Comparison of ENCODE assay signal across 7 cellular contexts in genomic region chr6:34235605-34236422, GRCh38. TPM values are rescaled to one million over a fixed set of nuclear protein-coding genes. Genes with fewer than 3 reads are reported as not detected.
DNase-seq lines count a peak whose midpoint lies in the region; ATAC-seq lines count a peak whose summit lies in the region.

No MANE protein-coding gene starts in this region.

- DNase-seq in HPDE6-E6E7 (ENCODE audit: extremely low spot score) (peak; percentile 89), dedifferentiated amniotic fluid mesenchymal stem cell (ENCODE audit: extremely low spot score) (peak; percentile 38), lung microvascular endothelial cell (ENCODE audit: low read depth in 2 of 2) (peak; percentile 78 to 80), SHP77 treated with DMSO at 0.1 percent for 48 hours (lab: John Stamatoyannopoulos, UW) (no peak)
- DNase-seq in activated CD4-positive, alpha-beta T cell treated with anti-CD3 and anti-CD28 coated beads, Interleukin-2, amount 10 ng/mL, durations not matched to agents 7 days and 5 days, result peak; percentile 60
- DNase-seq in stimulated activated CD8-positive, alpha-beta memory T cell treated with anti-CD3 and anti-CD28 coated beads, Interleukin-7, amount 100 ng/mL, for 4 hours (ENCODE audit: low read depth in 2 of 2), result peak; percentile 61 to 72

- H3K9me3 Mint-ChIP-seq in activated CD4-positive, alpha-beta T cell treated with anti-CD3 and anti-CD28 coated beads, Interleukin-2, amount 10 ng/mL, durations not matched to agents 7 days and 5 days, result no peaks in the 10 kb centered on the region

- peak; percentile 11 for ATAC-seq in GM18873 (IDR thresholded peaks at IDR 0.05; ENCODE audit: low FRiP score, unreplicated experiment)

- POLR2A ChIA-PET in activated CD4-positive, alpha-beta T cell treated with anti-CD3 and anti-CD28 coated beads, Interleukin-2, amount 10 ng/mL, durations not matched to agents 7 days and 5 days (lab: Charles Lee), result interaction anchor here (0.7 to 1.0 kb wide), 2 partner anchors 12 to 1111 kb away, joined by 4 to 6 read pairs; no protein-coding TSS in a partner anchor

- H3K4me3 Mint-ChIP-seq in activated CD4-positive, alpha-beta T cell treated with anti-CD3 and anti-CD28 coated beads, Interleukin-2, amount 10 ng/mL, durations not matched to agents 7 days and 5 days, result peak overlapping the region; percentile 87

- CTCF ChIA-PET in activated CD4-positive, alpha-beta T cell treated with anti-CD3 and anti-CD28 coated beads, Interleukin-2, amount 10 ng/mL, durations not matched to agents 7 days and 5 days (lab: Charles Lee), result interaction anchor here (1.0 to 1.2 kb wide), 2 partner anchors 12 to 179 kb away, joined by 3 to 7 read pairs; no protein-coding TSS in a partner anchor

- peak overlapping the region; percentile 97 for H3K27ac Mint-ChIP-seq in activated CD4-positive, alpha-beta T cell treated with anti-CD3 and anti-CD28 coated beads, Interleukin-2, amount 10 ng/mL, durations not matched to agents 7 days and 5 days

- H3K4me1 Mint-ChIP-seq in activated CD4-positive, alpha-beta T cell treated with anti-CD3 and anti-CD28 coated beads, Interleukin-2, amount 10 ng/mL, durations not matched to agents 7 days and 5 days, result peaks cover 39% of the 10 kb centered on the region

- no peaks in the 10 kb centered on the region for H3K27me3 Mint-ChIP-seq in activated CD4-positive, alpha-beta T cell treated with anti-CD3 and anti-CD28 coated beads, Interleukin-2, amount 10 ng/mL, durations not matched to agents 7 days and 5 days

- peaks cover 10% of the 10 kb centered on the region for H3K36me3 Mint-ChIP-seq in activated CD4-positive, alpha-beta T cell treated with anti-CD3 and anti-CD28 coated beads, Interleukin-2, amount 10 ng/mL, durations not matched to agents 7 days and 5 days (ENCODE audit: low read depth)

RNA-seq across cellular contexts. Expression of gene HMGA1, which starts 0.9 kb away (rescaled TPM):
- 100 to 1,000 TPM; 291 to 318 TPM for total RNA-seq in activated CD4-positive, alpha-beta T cell treated with anti-CD3 and anti-CD28 coated beads, Interleukin-2, amount 10 ng/mL, durations not matched to agents 7 days and 5 days
- 16.3 and 105 TPM in 2 replicates for total RNA-seq in lung microvascular endothelial cell

RNA-seq across cellular contexts. Expression of gene SMIM29, which starts 13.0 kb away (rescaled TPM):
- 10 to 100 TPM; 22.4 to 23.1 TPM for total RNA-seq in activated CD4-positive, alpha-beta T cell treated with anti-CD3 and anti-CD28 coated beads, Interleukin-2, amount 10 ng/mL, durations not matched to agents 7 days and 5 days
- 16.1 and 22.6 TPM in 2 replicates for total RNA-seq in lung microvascular endothelial cell
